28 cellular contexts compared by ENCODE assay signal in the genomic region with DNA sequence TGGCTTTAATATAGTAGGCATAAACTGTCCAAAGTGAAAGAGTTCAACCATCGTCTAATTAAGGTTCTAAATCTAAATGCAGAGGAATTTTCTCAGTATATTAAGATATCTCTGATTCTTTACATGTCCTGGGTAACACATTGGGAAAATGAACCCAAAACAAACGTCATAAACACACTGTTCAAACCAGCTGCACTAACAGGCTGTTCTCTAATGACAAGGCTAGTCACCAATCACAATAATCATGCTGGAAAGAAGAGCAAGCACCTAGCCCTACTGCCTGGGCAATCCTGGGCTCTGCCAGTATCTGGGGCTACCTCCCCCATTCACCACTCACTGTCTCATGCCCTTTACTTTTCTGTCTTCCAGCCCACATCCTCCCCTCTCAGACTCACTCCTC.
"Had no signal": no experiment of that assay in that cellular context is flagged by ENCODE, and none has a peak within 500 bp of the region (broad histone marks: within the 10 kb centered on the region; RNA-seq: fewer than 3 reads in every experiment).

No MANE protein-coding gene starts in this region.

- H2AFZ ChIP-seq: PC-9 had no signal

- H3K36me3 ChIP-seq: SJCRH30 had no signal

- DNase-seq: Karpas-422, MM.1S, MV-4-11, NCI-H1092, NCI-H1105, NCI-H1417 treated with DMSO at 0.1 percent for 48 hours, NCI-H1436 treated with DMSO at 0.1 percent for 48 hours, NCI-H1694 treated with DMSO at 0.1 percent for 48 hours, NCI-H187 treated with DMSO at 0.1 percent for 48 hours, NCI-H2029, NCI-H2081, NCI-H2171 treated with DMSO at 0.1 percent for 48 hours, NCI-H2227 treated with DMSO at 0.1 percent for 48 hours, NCI-H345, NCI-H510A treated with DMSO at 0.1 percent for 48 hours, NCI-H524 treated with DMSO at 0.1 percent for 48 hours, NCI-H526 treated with DMSO at 0.1 percent for 48 hours, NCI-H774, PC-9, SHP77, SIG-M5, SJCRH30 had no signal

- H3K27me3 ChIP-seq: SJCRH30 had no signal

- H3K4me1 ChIP-seq: SJCRH30 had no signal

- H3K4me3 ChIP-seq: PC-9, SJCRH30, SK-N-MC had no signal

- ATAC-seq: Panc1, Right ventricle myocardium inferior, SK-N-SH treated with all-trans-retinoic acid at 6 μM for 48 hours had no signal

- H3K9me3 ChIP-seq: SJCRH30 had no signal

- H3K4me2 ChIP-seq: PC-9 had no signal

- FAIRE-seq: RCC 7860 had no signal

- H3K27ac ChIP-seq: PC-9, RWPE1, SJCRH30, SK-N-MC had no signal
